ENCODE assay signal across 1 cellular context in the genomic region with DNA sequence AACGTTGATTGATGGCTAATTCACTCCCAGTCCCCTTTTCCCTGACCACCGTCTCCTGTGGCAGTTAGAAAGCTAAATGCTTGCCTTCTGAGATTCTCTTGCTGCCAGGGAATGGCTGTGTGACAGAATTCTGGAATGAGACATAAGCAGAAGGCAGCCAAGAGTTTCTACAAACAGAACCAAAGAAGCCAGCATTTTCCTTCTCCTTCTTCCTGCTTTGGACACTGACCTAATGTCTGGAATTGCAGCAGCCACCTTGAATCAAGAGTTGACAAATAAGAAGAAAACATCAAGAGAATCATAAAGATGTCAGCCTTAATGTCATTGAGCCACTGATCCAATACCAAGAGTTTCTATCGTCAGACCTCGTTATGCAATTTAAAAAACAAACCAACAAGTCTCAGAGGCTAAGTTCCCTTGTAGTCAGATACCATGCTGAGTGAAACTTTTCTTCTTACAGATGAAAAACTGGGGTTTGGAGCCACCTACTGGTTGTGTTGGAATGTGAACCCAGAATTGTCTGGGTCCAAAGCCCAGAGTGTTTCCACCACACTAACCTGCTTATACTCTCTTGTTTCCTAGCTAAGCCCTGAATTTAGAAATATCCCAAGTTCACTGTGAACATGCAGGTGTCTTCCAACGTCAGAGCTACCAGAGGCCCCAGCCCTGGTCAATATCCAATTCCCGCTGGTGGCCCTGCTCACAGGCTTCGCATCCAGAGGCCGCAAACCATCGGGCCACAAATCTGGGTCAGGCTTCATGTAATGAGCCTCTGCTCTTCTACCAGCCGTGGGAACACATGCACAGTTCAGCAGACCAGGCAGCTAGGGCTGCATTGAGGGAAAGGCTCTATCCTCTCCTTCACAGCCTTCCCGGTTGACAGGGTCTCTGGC.
TF ChIP-seq lines count a peak whose summit lies in the region.

No MANE protein-coding gene starts in this region.

TF ChIP-seq in HEK293, 187 proteins besides CTCF, POLR2A, EP300 and RAD21 (continued from another document):
- TF ChIP-seq ZNF280C (tag by site-specific recombination; IDR thresholded peaks at IDR 0.05) = no peak
- no peak for TF ChIP-seq ZBTB20 (tag by site-specific recombination; IDR thresholded peaks at IDR 0.05)
- TF ChIP-seq ZNF837 (tag by site-specific recombination; IDR thresholded peaks at IDR 0.05) = no peak
- TF ChIP-seq ZNF585B (tag by site-specific recombination; IDR thresholded peaks at IDR 0.05) = no peak
- TF ChIP-seq ZNF391 (tag by site-specific recombination; IDR thresholded peaks at IDR 0.05; ENCODE audit: borderline replicate concordance, low read depth) = no peak
- TF ChIP-seq ZNF354C (tag by site-specific recombination; IDR thresholded peaks at IDR 0.05; ENCODE audit: borderline replicate concordance, low read depth) = no peak
- no peak for TF ChIP-seq GFI1B (tag by site-specific recombination; IDR thresholded peaks at IDR 0.05)
- TF ChIP-seq OVOL3 (tag by site-specific recombination; IDR thresholded peaks at IDR 0.05) = no peak
- TF ChIP-seq, protein P1, sequence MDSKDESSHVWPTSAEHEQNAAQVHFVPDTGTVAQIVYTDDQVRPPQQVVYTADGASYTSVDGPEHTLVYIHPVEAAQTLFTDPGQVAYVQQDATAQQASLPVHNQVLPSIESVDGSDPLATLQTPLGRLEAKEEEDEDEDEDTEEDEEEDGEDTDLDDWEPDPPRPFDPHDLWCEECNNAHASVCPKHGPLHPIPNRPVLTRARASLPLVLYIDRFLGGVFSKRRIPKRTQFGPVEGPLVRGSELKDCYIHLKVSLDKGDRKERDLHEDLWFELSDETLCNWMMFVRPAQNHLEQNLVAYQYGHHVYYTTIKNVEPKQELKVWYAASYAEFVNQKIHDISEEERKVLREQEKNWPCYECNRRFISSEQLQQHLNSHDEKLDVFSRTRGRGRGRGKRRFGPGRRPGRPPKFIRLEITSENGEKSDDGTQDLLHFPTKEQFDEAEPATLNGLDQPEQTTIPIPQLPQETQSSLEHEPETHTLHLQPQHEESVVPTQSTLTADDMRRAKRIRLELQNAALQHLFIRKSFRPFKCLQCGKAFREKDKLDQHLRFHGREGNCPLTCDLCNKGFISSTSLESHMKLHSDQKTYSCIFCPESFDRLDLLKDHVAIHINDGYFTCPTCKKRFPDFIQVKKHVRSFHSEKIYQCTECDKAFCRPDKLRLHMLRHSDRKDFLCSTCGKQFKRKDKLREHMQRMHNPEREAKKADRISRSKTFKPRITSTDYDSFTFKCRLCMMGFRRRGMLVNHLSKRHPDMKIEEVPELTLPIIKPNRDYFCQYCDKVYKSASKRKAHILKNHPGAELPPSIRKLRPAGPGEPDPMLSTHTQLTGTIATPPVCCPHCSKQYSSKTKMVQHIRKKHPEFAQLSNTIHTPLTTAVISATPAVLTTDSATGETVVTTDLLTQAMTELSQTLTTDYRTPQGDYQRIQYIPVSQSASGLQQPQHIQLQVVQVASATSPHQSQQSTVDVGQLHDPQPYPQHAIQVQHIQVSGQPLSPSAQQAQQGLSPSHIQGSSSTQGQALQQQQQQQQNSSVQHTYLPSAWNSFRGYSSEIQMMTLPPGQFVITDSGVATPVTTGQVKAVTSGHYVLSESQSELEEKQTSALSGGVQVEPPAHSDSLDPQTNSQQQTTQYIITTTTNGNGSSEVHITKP (tag by site-specific recombination; IDR thresholded peaks at IDR 0.05) = no peak
- no peak for TF ChIP-seq ZNF341 (tag by site-specific recombination; IDR thresholded peaks at IDR 0.05; ENCODE audit: low read depth)
